In the genomic region with DNA sequence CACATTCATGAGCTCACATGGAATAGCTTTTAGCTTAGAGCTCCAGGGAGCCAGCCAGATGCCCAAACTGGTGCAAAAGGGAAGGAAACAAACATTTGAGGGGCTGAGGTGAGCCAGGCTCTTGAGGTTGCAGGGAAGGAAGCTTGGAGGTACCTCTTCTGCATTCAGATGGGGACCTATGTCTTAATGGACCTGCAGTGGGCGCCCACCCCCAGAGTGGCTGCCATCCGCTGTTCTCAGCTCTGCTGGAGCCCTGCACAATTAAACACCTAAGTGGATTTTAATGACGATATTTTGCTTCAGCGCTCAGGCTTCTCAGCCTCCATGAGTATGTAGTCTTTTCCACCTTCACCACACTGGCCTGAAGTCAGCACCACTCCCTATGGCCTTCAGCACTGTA, we compare ENCODE assay signal across 23 cellular contexts.
DNase-seq lines count a peak whose midpoint lies in the region; ATAC-seq, FAIRE-seq and TF ChIP-seq lines count a peak whose summit lies in the region.
"Had no signal": no experiment of that assay in that cellular context is flagged by ENCODE, and none has a peak within 500 bp of the region (broad histone marks: within the 10 kb centered on the region; RNA-seq: fewer than 3 reads in every experiment).

No MANE protein-coding gene starts in this region.

- FAIRE-seq in K562 (lab: Jason Lieb, UNC) = no peak
- FAIRE-seq: A549, GM12892, GM18507 had no signal

- H3K14ac ChIP-seq in H9 (ENCODE audit: insufficient read depth, low read length) = no peak overlapping the region

- TF ChIP-seq CTCF in A673 (conservative IDR thresholded peaks at IDR 0.05; ENCODE audit: low read depth, low read length) (0 out of 2 replicates have a peak, but pooled peaks have one; percentile 9), H9 (conservative IDR thresholded peaks at IDR 0.05) (peak; percentile 25; the same call in 1 of the 3 replicates), K562 (IDR thresholded peaks at IDR 0.05 in 2 of 3, conservative IDR thresholded peaks at IDR 0.05 in 1 of 3; ENCODE audit: insufficient read depth in 2 of 3, low read depth in 1 of 3, low read length in 3 of 3) (peak; percentile 15 to 30 (median 18); a peak in 1 of 6 replicates), nephron progenitor cell (IDR thresholded peaks at IDR 0.05) (no peak), heart right ventricle (IDR thresholded peaks at IDR 0.05) (no peak)

- peaks cover 0 to 2% of the 10 kb centered on the region in 2 experiments; a peak in 1 of 5 replicates for H3K9me3 Mint-ChIP-seq in H9
- H3K9me3 Mint-ChIP-seq in nephron progenitor cell = no peaks in the 10 kb centered on the region
- H3K9me3 Mint-ChIP-seq in activated T-cell treated with anti-CD3 and anti-CD28 coated beads, Interleukin-2, amount 50 U/mL, for 4 hours = peaks cover 6% of the 10 kb centered on the region

- no peaks in the 10 kb centered on the region for H3K23me2 ChIP-seq in H9 (ENCODE audit: insufficient read length, low read depth, low read length, poor library complexity, severe bottlenecking)

- H3K4me2 ChIP-seq in H9 (ENCODE audit: insufficient read depth, insufficient read length, low read length) (no peak overlapping the region), K562 (ENCODE audit: insufficient read depth, low read length) (no peak overlapping the region)
- H3K4me2 ChIP-seq: A549 had no signal

- intact Hi-C loops in A673 (cut with micrococcal nuclease; ENCODE audit: unreplicated experiment) (loop anchor here (5.0 kb wide), 2 partner anchors 83 to 213 kb away; no protein-coding TSS in a partner anchor), K562 (cut with micrococcal nuclease) (loop anchor here (5.0 kb wide), 1 partner anchor 213 kb away; no protein-coding TSS in a partner anchor), heart right ventricle (cut with DNase I) (loop anchor here in 7 of 10 donors (5.0 to 10.0 kb wide), 10 partner anchors 78 to 433 kb away; no protein-coding TSS in a partner anchor)

- no TSS peak for BruUV-seq in A673 (replicated peaks; lab: Mats Ljungman, UMichigan)
- no TSS peak for BruUV-seq in K562 (replicated peaks; lab: Mats Ljungman, UMichigan)

- H3K4me1 ChIP-seq in A673 (ENCODE audit: insufficient read depth, low read length, poor library complexity, severe bottlenecking) = no peaks in the 10 kb centered on the region
- no peaks in the 10 kb centered on the region for H3K4me1 ChIP-seq in H9 (ENCODE audit: insufficient read depth, low read length)
- H3K4me1 ChIP-seq in K562 (replicated peaks in 1 of 2; ENCODE audit: control insufficient read depth in 2 of 2, insufficient read depth in 2 of 2, low read length in 2 of 2) = no peaks in the 10 kb centered on the region; a peak in 1 of 5 replicates
- H3K4me1 ChIP-seq in heart right ventricle = no peaks in the 10 kb centered on the region
- H3K4me1 ChIP-seq: A549 had no signal

- H4K5ac ChIP-seq in H9 (ENCODE audit: insufficient read length, low read depth, low read length) = no peak overlapping the region

- H2BK120ac ChIP-seq in H9 (ENCODE audit: low read depth, low read length, poor library complexity, severe bottlenecking) = no peak overlapping the region

- H2AFZ ChIP-seq in H9 (ENCODE audit: low read length) (no peak overlapping the region), K562 (ENCODE audit: low read depth, low read length) (no peak overlapping the region)
- H2AFZ ChIP-seq: GM23248 had no signal

- H3T11ph ChIP-seq in H9 (ENCODE audit: low read length) = no peak overlapping the region

- ATAC-seq in K562 (peak; percentile 74), heart right ventricle (no peak)
- ATAC-seq in activated T-cell treated with anti-CD3 and anti-CD28 coated beads, Interleukin-2, amount 50 U/mL, for 4 hours = no peak
- ATAC-seq: A549, SK-N-SH treated with all-trans-retinoic acid at 6 μM for 48 hours had no signal

- H3K27me3 Mint-ChIP-seq in H9 (ENCODE audit: low read depth) (no peaks in the 10 kb centered on the region), nephron progenitor cell (ENCODE audit: low read depth, poor library complexity) (peaks cover 7% of the 10 kb centered on the region)
- H3K27me3 Mint-ChIP-seq in activated T-cell treated with anti-CD3 and anti-CD28 coated beads, Interleukin-2, amount 50 U/mL, for 4 hours (ENCODE audit: low read depth) = peaks cover 7% of the 10 kb centered on the region

- no peak overlapping the region for H4K8ac ChIP-seq in H9 (replicated peaks; ENCODE audit: insufficient read length, low read depth, low read length)

- no CpG with 5 or more reads among the region's 4 CpGs for WGBS in H9 (ENCODE audit: extremely low coverage, insufficient read length, low lambda C conversion rate)
- WGBS in K562 (ENCODE audit: insufficient coverage, low coverage, missing lambda C conversion rate) = 70% methylated on average over 4 of the region's 4 CpGs
- 97 to 100% methylated on average over 4 of the region's 4 CpGs for WGBS in heart right ventricle, 2 donors

- in situ Hi-C loops in K562 (cut with MboI) = no loop called here

- no peak overlapping the region for H3K18ac ChIP-seq in H9 (ENCODE audit: insufficient read length, low read depth, low read length)

- no peak overlapping the region for H2BK15ac ChIP-seq in H9 (ENCODE audit: low read depth, low read length)

- no peaks in the 10 kb centered on the region for H4K20me1 ChIP-seq in H9 (ENCODE audit: control insufficient read depth, insufficient read depth, insufficient read length)
- H4K20me1 ChIP-seq in K562 (replicated peaks; ENCODE audit: control insufficient read depth, insufficient read depth, low read length) = no peaks in the 10 kb centered on the region

- POLR2A ChIA-PET in A673 (lab: Charles Lee; ENCODE audit: low non-redundant PET) (interaction anchor here (0.7 kb wide), 1 partner anchor 758 kb away, joined by 3 read pairs; no protein-coding TSS in a partner anchor), K562 (lab: Yijun Ruan, JAX) (interaction anchor here (0.7 kb wide), 1 partner anchor 520 kb away, joined by 3 read pairs; no protein-coding TSS in a partner anchor)

- H3K4me3 Mint-ChIP-seq in H9 = no peak overlapping the region
- no peak overlapping the region for H3K4me3 Mint-ChIP-seq in nephron progenitor cell
- no peak overlapping the region for H3K4me3 Mint-ChIP-seq in activated T-cell treated with anti-CD3 and anti-CD28 coated beads, Interleukin-2, amount 50 U/mL, for 4 hours
- H3K4me3 Mint-ChIP-seq: CD8-positive, alpha-beta memory T cell had no signal

- H2BK12ac ChIP-seq in H9 (ENCODE audit: insufficient read length, low read depth, low read length) = no peak overlapping the region

- no peaks in the 10 kb centered on the region for H3K9me1 ChIP-seq in K562 (ENCODE audit: control insufficient read depth, insufficient read depth, low read length)

- no peak for DNase-seq in A673 (ENCODE audit: low spot score)
- DNase-seq in H9 = no peak
- no peak for DNase-seq in K562 (ENCODE audit: extremely low read depth in 1 of 4, low spot score in 3 of 4)
- no peak for DNase-seq in nephron progenitor cell
- no peak for DNase-seq in middle frontal gyrus (ENCODE audit: extremely low spot score, low spot score)
- DNase-seq in heart right ventricle = no peak
- no peak for DNase-seq in activated T-cell treated with anti-CD3 and anti-CD28 coated beads, Interleukin-2, amount 50 U/mL, for 4 hours
- DNase-seq: CD8-positive, alpha-beta memory T cell; DMS53; GM23248; KBM-7; NCI-H1436; NCI-H1930; NCI-H2171; NCI-H446; NCI-H526 treated with DMSO at 0.1 percent for 48 hours; RPMI8226; SIG-M5 had no signal

- no peak overlapping the region for H4K91ac ChIP-seq in H9 (ENCODE audit: insufficient read length, low read depth, low read length)

- H3K9me3 ChIP-seq in A673 (ENCODE audit: low read depth, low read length, poor library complexity, severe bottlenecking) = no peaks in the 10 kb centered on the region
- H3K9me3 ChIP-seq in H9 (ENCODE audit: control insufficient read depth, low read depth, low read length) = no peaks in the 10 kb centered on the region
- H3K9me3 ChIP-seq in K562 (replicated peaks; ENCODE audit: control insufficient read depth, insufficient read depth, low read depth, low read length) = no peaks in the 10 kb centered on the region
- H3K9me3 ChIP-seq in heart right ventricle = no peaks in the 10 kb centered on the region
- H3K9me3 ChIP-seq: A549; BLaER1 treated with 17β-estradiol and CSF1 and Interleukin-3, amounts not matched to agents 10 nM and 100 nM had no signal

- H3K9ac ChIP-seq in H9 (ENCODE audit: extremely low read depth, insufficient read length, low read length) (no peak overlapping the region), K562 (ENCODE audit: insufficient read depth in 1 of 2, low read depth in 2 of 2, low read length in 2 of 2) (no peak overlapping the region)
- H3K9ac ChIP-seq: BLaER1 treated with 17β-estradiol and CSF1 and Interleukin-3, amounts not matched to agents 10 nM and 100 nM; GM23248 had no signal

- no peak overlapping the region for H3K4ac ChIP-seq in H9 (ENCODE audit: low read depth, low read length)

- TF ChIP-seq POLR2A in K562 (conservative IDR thresholded peaks at IDR 0.05) = no peak

- H3K79me2 ChIP-seq in H9 (ENCODE audit: insufficient read depth, low read length) = no peaks in the 10 kb centered on the region
- no peaks in the 10 kb centered on the region for H3K79me2 ChIP-seq in K562 (ENCODE audit: control insufficient read depth, insufficient read depth, low read length)

- H2AK5ac ChIP-seq in H9 (ENCODE audit: insufficient read length, low read length) = no peak overlapping the region

- CTCF ChIA-PET in A673 (lab: Charles Lee) = no interaction called here
- CTCF ChIA-PET in K562 (lab: Yijun Ruan, JAX; ENCODE audit: low intra/inter-chr PET ratio) = no interaction called here

- H3K27me3 ChIP-seq in A673 (replicated peaks; ENCODE audit: insufficient read depth, low read depth, low read length, poor library complexity) (no peaks in the 10 kb centered on the region), H9 (ENCODE audit: insufficient read depth, low read length) (no peaks in the 10 kb centered on the region), K562 (ENCODE audit: control insufficient read depth in 2 of 2, insufficient read depth in 2 of 2, low read length in 2 of 2) (no peaks in the 10 kb centered on the region), heart right ventricle (peaks cover 0 to 4% (median 0%) of the 10 kb centered on the region in 7 donors)
- H3K27me3 ChIP-seq: BLaER1 treated with 17β-estradiol and CSF1 and Interleukin-3, amounts not matched to agents 10 nM and 100 nM had no signal

- H3K27ac Mint-ChIP-seq in H9 (peak overlapping the region in 1 of 3 experiments; percentile 59; a peak in 1 of 7 replicates), nephron progenitor cell (peak overlapping the region; percentile 60)
- H3K27ac Mint-ChIP-seq: CD8-positive, alpha-beta memory T cell had no signal

- no peak for TF ChIP-seq EP300 in K562 (IDR thresholded peaks at IDR 0.05; ENCODE audit: low read length)

- no peak overlapping the region for H3K27ac ChIP-seq in A673 (ENCODE audit: low read depth, low read length, poor library complexity, severe bottlenecking)
- no peak overlapping the region for H3K27ac ChIP-seq in H9 (ENCODE audit: insufficient read length, low read depth, low read length)
- H3K27ac ChIP-seq in K562 (ENCODE audit: extremely low read depth, low read depth, low read length) = no peak overlapping the region
- no peak overlapping the region for H3K27ac ChIP-seq in heart right ventricle
- H3K27ac ChIP-seq: A549; BLaER1 treated with 17β-estradiol and CSF1 and Interleukin-3, amounts not matched to agents 10 nM and 100 nM; GM23248 had no signal

- H3K36me3 Mint-ChIP-seq in H9 (ENCODE audit: insufficient read depth in 1 of 3, low read depth in 3 of 3) = peaks cover 4 to 11% (median 9%) of the 10 kb centered on the region in 3 experiments; a peak in 6 of 7 replicates
- H3K36me3 Mint-ChIP-seq in nephron progenitor cell (ENCODE audit: low read depth) = peaks cover 35% of the 10 kb centered on the region
- no peaks in the 10 kb centered on the region for H3K36me3 Mint-ChIP-seq in activated T-cell treated with anti-CD3 and anti-CD28 coated beads, Interleukin-2, amount 50 U/mL, for 4 hours (ENCODE audit: insufficient read depth)
- H3K36me3 Mint-ChIP-seq: CD8-positive, alpha-beta memory T cell had no signal

- no peak overlapping the region for H3K23ac ChIP-seq in H9 (ENCODE audit: insufficient read length, low read depth, low read length)

- H3K4me3 ChIP-seq in A673 (ENCODE audit: low read depth, low read length, poor library complexity, severe bottlenecking) = no peak overlapping the region
- H3K4me3 ChIP-seq in K562 = no peak overlapping the region
- no peak overlapping the region for H3K4me3 ChIP-seq in heart right ventricle
- H3K4me3 ChIP-seq: A549; BLaER1 treated with 17β-estradiol and CSF1 and Interleukin-3, amounts not matched to agents 10 nM and 100 nM; GM23248 had no signal

- H2BK5ac ChIP-seq in H9 (ENCODE audit: insufficient read length, low read length) = no peak overlapping the region

- H3K36me3 ChIP-seq in A673 (ENCODE audit: insufficient read depth, low read length, poor library complexity, severe bottlenecking) (no peaks in the 10 kb centered on the region), K562 (ENCODE audit: control insufficient read depth, insufficient read depth, low read length) (no peaks in the 10 kb centered on the region), heart right ventricle (no peaks in the 10 kb centered on the region)

- H3K4me1 Mint-ChIP-seq in H9 (peaks cover 20 to 29% of the 10 kb centered on the region in 2 experiments), nephron progenitor cell (peaks cover 43% of the 10 kb centered on the region)
- no peaks in the 10 kb centered on the region for H3K4me1 Mint-ChIP-seq in activated T-cell treated with anti-CD3 and anti-CD28 coated beads, Interleukin-2, amount 50 U/mL, for 4 hours (ENCODE audit: low read depth)
- H3K4me1 Mint-ChIP-seq: CD8-positive, alpha-beta memory T cell had no signal

- H3K56ac ChIP-seq in H9 (ENCODE audit: insufficient read length, low read depth, low read length) = no peak overlapping the region

- no peak overlapping the region for H2BK20ac ChIP-seq in H9 (ENCODE audit: low read depth, low read length, poor library complexity, severe bottlenecking)

- no peaks in the 10 kb centered on the region for H3K79me1 ChIP-seq in H9 (ENCODE audit: insufficient read depth, low read depth, low read length, poor library complexity, severe bottlenecking)

- peak in 1 of 2 experiments; percentile 48; a peak in 2 of 4 replicates for TF ChIP-seq RAD21 in K562 (CRISPR knock-in tag; conservative IDR thresholded peaks at IDR 0.05 in 1 of 2, IDR thresholded peaks at IDR 0.05 in 1 of 2)

Comparison
In these comparisons a context has a peak if more than half of its experiments do, and no peak if none do; other contexts are left out.
1. CTCF ChIP-seq: peak in A673 (single experiment), H9 (single experiment) and K562 (3 of 3); none in nephron progenitor cell (single experiment) and heart right ventricle (0 of 9).